ENCODE assay signal across 17 cellular contexts in genomic region chr9:127833555-127833954, GRCh38. TPM values are rescaled to one million over a fixed set of nuclear protein-coding genes. Genes with fewer than 3 reads are reported as not detected.
DNase-seq lines count a peak whose midpoint lies in the region; ATAC-seq and TF ChIP-seq lines count a peak whose summit lies in the region.
"Had no signal": no experiment of that assay in that cellular context is flagged by ENCODE, and none has a peak within 500 bp of the region (broad histone marks: within the 10 kb centered on the region; RNA-seq: fewer than 3 reads in every experiment).

No MANE protein-coding gene starts in this region.

- H3K36me3 ChIP-seq in naive thymus-derived CD4-positive, alpha-beta T cell (ENCODE audit: control insufficient read depth in 2 of 3, insufficient read depth in 3 of 3, low read length in 3 of 3), result no peaks in the 10 kb centered on the region
- H3K36me3 ChIP-seq in H7 (replicated peaks; ENCODE audit: control insufficient read depth, insufficient read depth, low read length), result no peaks in the 10 kb centered on the region

- CTCF ChIA-PET in naive thymus-derived CD4-positive, alpha-beta T cell (lab: Charles Lee), result no interaction called here

- H3K27me3 ChIP-seq in naive thymus-derived CD4-positive, alpha-beta T cell (ENCODE audit: control insufficient read depth in 2 of 2, insufficient read depth in 2 of 2, low read length in 2 of 2), result no peaks in the 10 kb centered on the region
- no peaks in the 10 kb centered on the region for H3K27me3 ChIP-seq in H7 (ENCODE audit: control insufficient read depth, insufficient read depth, low read length)
- H3K27me3 ChIP-seq: BLaER1 had no signal

- H3K4me3 ChIP-seq in coronary artery (no peak overlapping the region), H7 (ENCODE audit: insufficient read depth, low read depth, low read length) (no peak overlapping the region)
- H3K4me3 ChIP-seq in naive thymus-derived CD4-positive, alpha-beta T cell (ENCODE audit: low read length), result no peak overlapping the region
- H3K4me3 ChIP-seq: BLaER1 had no signal

- H3K4me3 Mint-ChIP-seq in stimulated activated naive CD8-positive, alpha-beta T cell treated with anti-CD3 and anti-CD28 coated beads, Interleukin-15, Interleukin-2, amounts not matched to agents 100 ng/mL and 50 ng/mL, for 24 hours, result no peak overlapping the region
- no peak overlapping the region for H3K4me3 Mint-ChIP-seq in stimulated activated naive CD8-positive, alpha-beta T cell treated with anti-CD3 and anti-CD28 coated beads, Interleukin-15, amount 100 ng/mL, for 72 hours
- H3K4me3 Mint-ChIP-seq in naive thymus-derived CD4-positive, alpha-beta T cell, result no peak overlapping the region
- H3K4me3 Mint-ChIP-seq in natural killer cell treated with Interleukin-12 subunit alpha and Interleukin-12 subunit beta and Interleukin-15 and Interleukin-18, amount 100 ng/mL, for 72 hours, result no peak overlapping the region
- H3K4me3 Mint-ChIP-seq: naive thymus-derived CD8-positive, alpha-beta T cell had no signal

- H3K27ac Mint-ChIP-seq in stimulated activated naive CD8-positive, alpha-beta T cell treated with anti-CD3 and anti-CD28 coated beads, Interleukin-15, Interleukin-2, amounts not matched to agents 100 ng/mL and 50 ng/mL, for 24 hours, result peak overlapping the region; percentile 77
- no peak overlapping the region for H3K27ac Mint-ChIP-seq in stimulated activated naive CD8-positive, alpha-beta T cell treated with anti-CD3 and anti-CD28 coated beads, Interleukin-15, amount 100 ng/mL, for 72 hours
- peak overlapping the region in 1 of 9 donors; percentile 68 for H3K27ac Mint-ChIP-seq in naive thymus-derived CD4-positive, alpha-beta T cell
- H3K27ac Mint-ChIP-seq in natural killer cell treated with Interleukin-12 subunit alpha and Interleukin-12 subunit beta and Interleukin-15 and Interleukin-18, amount 100 ng/mL, for 72 hours, result no peak overlapping the region

- peak overlapping the region; percentile 49 to 93 for H3K27ac ChIP-seq in coronary artery
- no peak overlapping the region for H3K27ac ChIP-seq in naive thymus-derived CD4-positive, alpha-beta T cell (ENCODE audit: low read depth, low read length)
- H3K27ac ChIP-seq: BLaER1 had no signal

- no peaks in the 10 kb centered on the region for H3K9me3 ChIP-seq in naive thymus-derived CD4-positive, alpha-beta T cell (ENCODE audit: control insufficient read depth in 2 of 3, low read length in 3 of 3)
- H3K9me3 ChIP-seq: BLaER1 had no signal

- H3K4me1 ChIP-seq in naive thymus-derived CD4-positive, alpha-beta T cell (ENCODE audit: control insufficient read depth in 2 of 2, insufficient read depth in 2 of 2, low read length in 2 of 2), result peaks cover 0 to 8% of the 10 kb centered on the region in 2 donors

- POLR2A ChIA-PET in naive thymus-derived CD4-positive, alpha-beta T cell (lab: Charles Lee), result interaction anchor here (0.8 kb wide), 1 partner anchor 20 kb away, joined by 6 read pairs; no protein-coding TSS in a partner anchor

- ATAC-seq in stimulated activated naive CD8-positive, alpha-beta T cell treated with anti-CD3 and anti-CD28 coated beads, Interleukin-15, amount 100 ng/mL, for 72 hours, result no peak
- peak; percentile 13 for ATAC-seq in naive thymus-derived CD4-positive, alpha-beta T cell
- ATAC-seq in natural killer cell treated with Interleukin-12 subunit alpha and Interleukin-12 subunit beta and Interleukin-15 and Interleukin-18, amount 100 ng/mL, for 72 hours, result no peak
- no peak for ATAC-seq in HG02588 (IDR thresholded peaks at IDR 0.05; ENCODE audit: unreplicated experiment)
- ATAC-seq: naive thymus-derived CD8-positive, alpha-beta T cell; stimulated activated naive CD8-positive, alpha-beta T cell treated with anti-CD3 and anti-CD28 coated beads, Interleukin-15, Interleukin-2, amounts not matched to agents 100 U/mL and 50 U/mL, for 24 hours had no signal

- no peaks in the 10 kb centered on the region for H3K27me3 Mint-ChIP-seq in stimulated activated naive CD8-positive, alpha-beta T cell treated with anti-CD3 and anti-CD28 coated beads, Interleukin-15, Interleukin-2, amounts not matched to agents 100 ng/mL and 50 ng/mL, for 24 hours
- no peaks in the 10 kb centered on the region for H3K27me3 Mint-ChIP-seq in stimulated activated naive CD8-positive, alpha-beta T cell treated with anti-CD3 and anti-CD28 coated beads, Interleukin-15, amount 100 ng/mL, for 72 hours
- H3K27me3 Mint-ChIP-seq in naive thymus-derived CD4-positive, alpha-beta T cell, result no peaks in the 10 kb centered on the region
- H3K27me3 Mint-ChIP-seq in natural killer cell treated with Interleukin-12 subunit alpha and Interleukin-12 subunit beta and Interleukin-15 and Interleukin-18, amount 100 ng/mL, for 72 hours, result no peaks in the 10 kb centered on the region
- H3K27me3 Mint-ChIP-seq: naive thymus-derived CD8-positive, alpha-beta T cell had no signal

- H3K4me1 Mint-ChIP-seq in stimulated activated naive CD8-positive, alpha-beta T cell treated with anti-CD3 and anti-CD28 coated beads, Interleukin-15, Interleukin-2, amounts not matched to agents 100 ng/mL and 50 ng/mL, for 24 hours (ENCODE audit: low read depth), result peaks cover 32% of the 10 kb centered on the region
- H3K4me1 Mint-ChIP-seq in stimulated activated naive CD8-positive, alpha-beta T cell treated with anti-CD3 and anti-CD28 coated beads, Interleukin-15, amount 100 ng/mL, for 72 hours, result peaks cover 31% of the 10 kb centered on the region
- peaks cover 7 to 21% (median 14%) of the 10 kb centered on the region in 7 donors for H3K4me1 Mint-ChIP-seq in naive thymus-derived CD4-positive, alpha-beta T cell
- H3K4me1 Mint-ChIP-seq in natural killer cell treated with Interleukin-12 subunit alpha and Interleukin-12 subunit beta and Interleukin-15 and Interleukin-18, amount 100 ng/mL, for 72 hours (ENCODE audit: low read depth in 2 of 2), result peaks cover 0 to 8% of the 10 kb centered on the region in 2 donors

- no peak for TF ChIP-seq CTCF in coronary artery (IDR thresholded peaks at IDR 0.05)

- DNase-seq in stimulated activated naive CD8-positive, alpha-beta T cell treated with anti-CD3 and anti-CD28 coated beads, Interleukin-15, amount 100 ng/mL, for 72 hours, result no peak
- DNase-seq in coronary artery (ENCODE audit: low spot score) (no peak), H7 (no peak)
- DNase-seq in naive thymus-derived CD4-positive, alpha-beta T cell, result no peak
- no peak for DNase-seq in stimulated activated naive CD4-positive, alpha-beta T cell (lab: John Stamatoyannopoulos, UW)
- DNase-seq in natural killer cell treated with Interleukin-12 subunit alpha and Interleukin-12 subunit beta and Interleukin-15 and Interleukin-18, amount 100 ng/mL, for 72 hours (ENCODE audit: low spot score), result no peak
- DNase-seq: activated CD4-positive, alpha-beta T cell treated with anti-CD3 and anti-CD28 coated beads, Interleukin-2, amount 50 U/mL, for 1 hour; activated naive CD4-positive, alpha-beta T cell treated with anti-CD3 and anti-CD28 coated beads, Interleukin-2, amount 50 U/mL, for 16 hours; GDM1; naive thymus-derived CD8-positive, alpha-beta T cell; NCI-H146; stimulated activated naive CD8-positive, alpha-beta T cell treated with anti-CD3 and anti-CD28 coated beads, Interleukin-15, Interleukin-2, amounts not matched to agents 100 U/mL and 50 U/mL, for 24 hours; SW 1271 had no signal

- no peaks in the 10 kb centered on the region for H3K36me3 Mint-ChIP-seq in stimulated activated naive CD8-positive, alpha-beta T cell treated with anti-CD3 and anti-CD28 coated beads, Interleukin-15, Interleukin-2, amounts not matched to agents 100 ng/mL and 50 ng/mL, for 24 hours (ENCODE audit: low read depth)
- H3K36me3 Mint-ChIP-seq in naive thymus-derived CD4-positive, alpha-beta T cell, result peaks cover 0 to 2% (median 0%) of the 10 kb centered on the region in 5 donors
- H3K36me3 Mint-ChIP-seq in natural killer cell treated with Interleukin-12 subunit alpha and Interleukin-12 subunit beta and Interleukin-15 and Interleukin-18, amount 100 ng/mL, for 72 hours, result no peaks in the 10 kb centered on the region

- no peaks in the 10 kb centered on the region for H3K9me3 Mint-ChIP-seq in stimulated activated naive CD8-positive, alpha-beta T cell treated with anti-CD3 and anti-CD28 coated beads, Interleukin-15, Interleukin-2, amounts not matched to agents 100 ng/mL and 50 ng/mL, for 24 hours
- H3K9me3 Mint-ChIP-seq in stimulated activated naive CD8-positive, alpha-beta T cell treated with anti-CD3 and anti-CD28 coated beads, Interleukin-15, amount 100 ng/mL, for 72 hours, result no peaks in the 10 kb centered on the region
- H3K9me3 Mint-ChIP-seq in naive thymus-derived CD4-positive, alpha-beta T cell, result no peaks in the 10 kb centered on the region
- H3K9me3 Mint-ChIP-seq in natural killer cell treated with Interleukin-12 subunit alpha and Interleukin-12 subunit beta and Interleukin-15 and Interleukin-18, amount 100 ng/mL, for 72 hours, result no peaks in the 10 kb centered on the region
- H3K9me3 Mint-ChIP-seq: naive thymus-derived CD8-positive, alpha-beta T cell had no signal

- intact Hi-C loops in naive thymus-derived CD4-positive, alpha-beta T cell (cut with micrococcal nuclease), result no loop called here

RNA-seq across cellular contexts. Expression of gene ENG, which starts 20.9 kb away (rescaled TPM):
- total RNA-seq in naive thymus-derived CD4-positive, alpha-beta T cell, result 10 to 100 TPM in 4 of 5 experiments, 1 to 10 TPM in 1; 6.2 to 25.8 (median 12.5) TPM
- polyA plus RNA-seq in naive thymus-derived CD4-positive, alpha-beta T cell, result 1 to 10 TPM; 4.5 to 6.4 TPM
- total RNA-seq in natural killer cell treated with Interleukin-12 subunit alpha and Interleukin-12 subunit beta and Interleukin-15 and Interleukin-18, amount 100 ng/mL, for 72 hours, result 10 to 100 TPM; 12.7 to 34.1 TPM
- 1.4 and 1.8 TPM in 2 replicates for total RNA-seq in H7 (2014; rRNA removed; shearing (Covaris generic))

RNA-seq across cellular contexts. Expression of gene FPGS, which starts 30.9 kb away (rescaled TPM):
- 100 to 1,000 TPM in 2 of 5 experiments, 10 to 100 TPM in 3; 90.4 to 123 (median 95.4) TPM for total RNA-seq in naive thymus-derived CD4-positive, alpha-beta T cell
- 10 to 100 TPM; 37.3 to 51.4 TPM for polyA plus RNA-seq in naive thymus-derived CD4-positive, alpha-beta T cell
- 100 to 1,000 TPM in 1 of 2 donors, 10 to 100 TPM in 1; 96.0 to 150 TPM for total RNA-seq in natural killer cell treated with Interleukin-12 subunit alpha and Interleukin-12 subunit beta and Interleukin-15 and Interleukin-18, amount 100 ng/mL, for 72 hours
- 84.9 and 92.2 TPM in 2 replicates for total RNA-seq in H7 (2014; rRNA removed; shearing (Covaris generic))

RNA-seq across cellular contexts. Expression of gene AK1, which starts 43.9 kb away (rescaled TPM):
- 10 to 100 TPM; 33.2 to 64.9 (median 51.6) TPM for total RNA-seq in naive thymus-derived CD4-positive, alpha-beta T cell
- under 1 TPM; 0.09 to 0.21 TPM for polyA plus RNA-seq in naive thymus-derived CD4-positive, alpha-beta T cell
- total RNA-seq in natural killer cell treated with Interleukin-12 subunit alpha and Interleukin-12 subunit beta and Interleukin-15 and Interleukin-18, amount 100 ng/mL, for 72 hours, result 10 to 100 TPM; 11.5 to 13.0 TPM
- 18.5 and 20.4 TPM in 2 replicates for total RNA-seq in H7 (2014; rRNA removed; shearing (Covaris generic))

RNA-seq across cellular contexts. Expression of gene CDK9, which starts 47.7 kb away (rescaled TPM):
- total RNA-seq in naive thymus-derived CD4-positive, alpha-beta T cell, result 100 to 1,000 TPM; 110 to 135 (median 134) TPM
- 10 to 100 TPM; 37.5 to 65.9 TPM for polyA plus RNA-seq in naive thymus-derived CD4-positive, alpha-beta T cell
- 100 to 1,000 TPM; 119 to 132 TPM for total RNA-seq in natural killer cell treated with Interleukin-12 subunit alpha and Interleukin-12 subunit beta and Interleukin-15 and Interleukin-18, amount 100 ng/mL, for 72 hours
- total RNA-seq in H7 (2014; rRNA removed; shearing (Covaris generic)), result 51.5 and 56.6 TPM in 2 replicates

RNA-seq across cellular contexts. Expression of gene SH2D3C, which starts 55.1 kb away (rescaled TPM):
- 10 to 100 TPM; 26.1 to 68.3 (median 51.9) TPM for total RNA-seq in naive thymus-derived CD4-positive, alpha-beta T cell
- polyA plus RNA-seq in naive thymus-derived CD4-positive, alpha-beta T cell, result 10 to 100 TPM; 20.9 to 72.9 TPM
- total RNA-seq in natural killer cell treated with Interleukin-12 subunit alpha and Interleukin-12 subunit beta and Interleukin-15 and Interleukin-18, amount 100 ng/mL, for 72 hours, result 10 to 100 TPM; 23.9 to 29.1 TPM
- 0.26 and 0.42 TPM in 2 replicates for total RNA-seq in H7 (2014; rRNA removed; shearing (Covaris generic))
- total RNA-seq: HT1080 had no signal
